Comparison of ENCODE assay signal across 1 cellular context in genomic region chr12:32440120-32440865, GRCh38.
TF ChIP-seq lines count a peak whose summit lies in the region.

No MANE protein-coding gene starts in this region.

TF ChIP-seq in HepG2, 621 proteins besides CTCF, POLR2A, EP300 and RAD21:
- no peak for TF ChIP-seq ZNF562 (CRISPR knock-in tag; IDR thresholded peaks at IDR 0.05; ENCODE audit: borderline replicate concordance)
- peak; percentile 14 for TF ChIP-seq STAG1 (CRISPR knock-in tag; IDR thresholded peaks at IDR 0.05)
